12 cellular contexts compared by ENCODE assay signal in the genomic region with DNA sequence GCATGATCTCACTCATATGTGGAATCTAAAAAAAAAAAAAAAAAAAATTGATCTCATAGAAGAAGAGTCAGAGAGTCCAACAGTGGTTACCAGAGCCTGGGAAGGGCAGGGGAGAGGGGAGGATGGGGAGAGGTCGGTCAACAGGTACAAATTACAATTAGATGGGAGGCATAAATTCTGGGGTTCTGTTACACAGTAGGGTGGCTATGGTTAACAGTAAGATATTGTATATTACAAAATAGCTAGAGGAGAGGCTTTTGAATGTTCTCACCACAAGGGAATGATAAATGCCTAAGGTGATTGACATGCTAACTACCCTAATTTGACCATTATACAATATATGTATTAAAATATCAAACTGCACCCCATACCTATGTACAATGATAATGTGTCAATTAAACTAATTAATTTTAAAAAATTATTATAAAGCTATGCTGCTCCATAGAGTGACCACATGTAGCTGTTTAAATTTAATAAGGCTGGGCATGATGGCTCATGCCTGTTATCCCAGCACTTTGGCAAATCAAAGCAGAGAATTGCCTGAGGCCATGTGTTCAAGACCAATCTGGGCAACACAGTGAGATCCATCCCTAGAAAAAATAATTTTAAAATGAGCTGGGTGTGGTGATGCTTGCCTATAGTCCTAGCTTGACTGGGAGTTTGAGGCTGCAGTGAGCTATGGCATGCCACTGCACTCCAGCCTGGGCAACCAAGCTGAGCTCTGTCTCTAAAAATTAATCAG.
A peak's percentile ranks its signal among the peaks of the same experiment; 100 is the strongest.
DNase-seq lines count a peak whose midpoint lies in the region; ATAC-seq and TF ChIP-seq lines count a peak whose summit lies in the region.
"Had no signal": no experiment of that assay in that cellular context is flagged by ENCODE, and none has a peak within 500 bp of the region (broad histone marks: within the 10 kb centered on the region; RNA-seq: fewer than 3 reads in every experiment).

No MANE protein-coding gene starts in this region.

- POLR2A ChIA-PET in MCF 10A (lab: Yijun Ruan, JAX) = interaction anchor here (0.6 to 4.4 kb wide), 7 partner anchors 24 to 392 kb away, joined by 3 to 46 read pairs (median 3); partner anchors contain the start of gene RRBP1

- intact Hi-C loops in mammary epithelial cell (cut with micrococcal nuclease) = loop anchor here (1.0 to 5.0 kb wide), 9 partner anchors 47 to 1095 kb away; no protein-coding TSS in a partner anchor
- intact Hi-C loops in MCF 10A (cut with micrococcal nuclease) = loop anchor here (1.0 to 10.0 kb wide), 7 partner anchors 63 to 392 kb away; no protein-coding TSS in a partner anchor
- intact Hi-C loops in posterior vena cava (cut with DNase I) = loop anchor here in 1 of 2 donors (5.0 kb wide), 1 partner anchor 215 kb away; the partner anchor contains the start of gene RRBP1

- TF ChIP-seq CTCF in mammary epithelial cell (conservative IDR thresholded peaks at IDR 0.05 in 1 of 2, IDR thresholded peaks at IDR 0.05 in 1 of 2; ENCODE audit: extremely low read depth in 1 of 2, insufficient read depth in 1 of 2, low read depth in 1 of 2, low read length in 2 of 2) (no peak), MCF 10A (IDR thresholded peaks at IDR 0.05; ENCODE audit: unreplicated experiment) (no peak), foreskin keratinocyte (conservative IDR thresholded peaks at IDR 0.05) (no peak)

- no peak overlapping the region for H3K27ac ChIP-seq in mammary epithelial cell (ENCODE audit: insufficient read depth, low read depth, low read length)
- no peak overlapping the region for H3K27ac ChIP-seq in foreskin keratinocyte

- H3K9me3 ChIP-seq in mammary epithelial cell (replicated peaks; ENCODE audit: insufficient read depth, low read length) = no peaks in the 10 kb centered on the region

- no TSS peak for BruUV-seq in mammary epithelial cell (replicated peaks; lab: Mats Ljungman, UMichigan)
- no TSS peak for BruUV-seq in MCF 10A (replicated peaks; lab: Mats Ljungman, UMichigan)

- no peak overlapping the region for H3K4me3 ChIP-seq in mammary epithelial cell (replicated peaks in 1 of 3; ENCODE audit: insufficient read depth in 1 of 3, low read depth in 2 of 3, low read length in 3 of 3)
- H3K4me3 ChIP-seq: K562 had no signal

- ATAC-seq in foreskin keratinocyte = peak; percentile 14

- H3K9ac ChIP-seq in mammary epithelial cell (ENCODE audit: insufficient read depth, low read length) = no peak overlapping the region

- no peak overlapping the region for H2AFZ ChIP-seq in mammary epithelial cell (ENCODE audit: low read depth, low read length)

- H3K4me1 Mint-ChIP-seq in MCF 10A (ENCODE audit: insufficient read depth, unreplicated experiment) = peaks cover 15% of the 10 kb centered on the region

- H4K20me1 ChIP-seq in mammary epithelial cell (ENCODE audit: insufficient read depth, low read length) = no peaks in the 10 kb centered on the region

- H3K27me3 ChIP-seq in mammary epithelial cell (ENCODE audit: insufficient read depth, low read length) = no peaks in the 10 kb centered on the region
- H3K27me3 ChIP-seq in foreskin keratinocyte = no peaks in the 10 kb centered on the region

- H3K79me2 ChIP-seq in mammary epithelial cell (ENCODE audit: insufficient read depth, low read length) = no peaks in the 10 kb centered on the region

- no peak overlapping the region for H3K4me3 Mint-ChIP-seq in MCF 10A (ENCODE audit: unreplicated experiment)

- H3K27me3 Mint-ChIP-seq in MCF 10A (ENCODE audit: insufficient read depth, unreplicated experiment) = no peaks in the 10 kb centered on the region

- no peak overlapping the region for H3K27ac Mint-ChIP-seq in MCF 10A (ENCODE audit: low read depth, unreplicated experiment)

- in situ Hi-C loops in mammary epithelial cell (cut with MboI; ENCODE audit: low sequenced_read_pairs in 2 of 2) = loop anchor here in 1 of 2 donors (25.0 kb wide), 1 partner anchor 210 kb away; the partner anchor contains the start of genes BANF2 and RRBP1

- H3K9me3 Mint-ChIP-seq in MCF 10A (ENCODE audit: unreplicated experiment) = no peaks in the 10 kb centered on the region
- H3K9me3 Mint-ChIP-seq: CD14-positive monocyte had no signal

- 77% methylated on average over 1 of the region's 1 CpG for WGBS in mammary epithelial cell (ENCODE audit: low coverage, missing lambda C conversion rate)

- H3K36me3 Mint-ChIP-seq in MCF 10A (ENCODE audit: insufficient read depth, unreplicated experiment) = no peaks in the 10 kb centered on the region

- dilution Hi-C loops in mammary epithelial cell (cut with HindIII; ENCODE audit: low sequenced_read_pairs) = no loop called here

- peaks cover 34% of the 10 kb centered on the region for H3K4me1 ChIP-seq in mammary epithelial cell (ENCODE audit: insufficient read depth, low read length)
- no peaks in the 10 kb centered on the region for H3K4me1 ChIP-seq in foreskin keratinocyte

- H3K36me3 ChIP-seq in mammary epithelial cell (ENCODE audit: insufficient read depth, low read length) = no peaks in the 10 kb centered on the region

- DNase-seq in mammary epithelial cell (peak; percentile 46), MCF 10A (ENCODE audit: unreplicated experiment) (no peak), RPMI7951 (ENCODE audit: low read depth) (peak; percentile 48), foreskin keratinocyte (peak in 1 of 2 donors; percentile 69), posterior vena cava (ENCODE audit: low spot score) (peak; percentile 9), NCI-H146 (lab: John Stamatoyannopoulos, UW) (no peak), 8988T (no peak), medulla oblongata (ENCODE audit: extremely low spot score) (no peak)
- DNase-seq: NCI-H1436 treated with DMSO at 0.1 percent for 48 hours, NCI-H524 treated with DMSO at 0.1 percent for 48 hours had no signal

- H3K4me2 ChIP-seq in mammary epithelial cell (ENCODE audit: insufficient read depth, low read depth, low read length) = no peak overlapping the region

- CTCF ChIA-PET in mammary epithelial cell (lab: Charles Lee; ENCODE audit: low non-redundant PET) = interaction anchor here (0.6 to 1.2 kb wide), 3 partner anchors 42 to 1094 kb away, joined by 3 to 4 read pairs (median 4); no protein-coding TSS in a partner anchor
- CTCF ChIA-PET in MCF 10A (lab: Yijun Ruan, JAX) = interaction anchor here (0.6 to 10.7 kb wide), 100 partner anchors 8 to 1261 kb away, joined by 3 to 156 read pairs (median 4); partner anchors contain the start of genes BFSP1 and RRBP1

Comparison
In these comparisons a context has a peak if more than half of its experiments do, and no peak if none do; other contexts are left out.
1. DNase-seq: peak in mammary epithelial cell (single experiment), RPMI7951 (single experiment) and posterior vena cava (single experiment); none in MCF 10A (single experiment), NCI-H146 (single experiment), 8988T (single experiment) and medulla oblongata (single experiment).